In the genomic region with DNA sequence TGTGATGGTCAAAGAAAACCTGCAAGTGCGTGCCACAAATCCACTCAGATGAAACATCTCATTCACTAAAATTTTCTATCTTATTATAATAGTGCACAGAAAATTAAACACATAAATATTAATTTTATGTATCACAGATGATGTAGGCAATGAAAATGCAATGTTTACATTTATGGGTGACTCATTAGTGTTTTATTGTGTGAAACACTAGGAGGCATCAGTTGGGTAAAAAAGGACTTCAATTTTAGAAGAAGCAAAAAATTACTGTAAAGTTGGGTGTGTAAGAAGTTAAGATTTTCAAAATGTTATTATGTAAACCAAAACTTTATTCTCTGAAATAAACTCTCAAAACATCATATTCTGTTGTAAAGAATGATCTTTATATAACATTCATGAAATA, we compare ENCODE assay signal across 13 cellular contexts. TPM values are rescaled to one million over a fixed set of nuclear protein-coding genes. Genes with fewer than 3 reads are reported as not detected.
DNase-seq lines count a peak whose midpoint lies in the region; ATAC-seq, FAIRE-seq and TF ChIP-seq lines count a peak whose summit lies in the region.
"Had no signal": no experiment of that assay in that cellular context is flagged by ENCODE, and none has a peak within 500 bp of the region (broad histone marks: within the 10 kb centered on the region; RNA-seq: fewer than 3 reads in every experiment).

No MANE protein-coding gene starts in this region.

- no peaks in the 10 kb centered on the region for H4K20me1 ChIP-seq in endothelial cell of umbilical vein (replicated peaks; ENCODE audit: control insufficient read depth, extremely low read depth, insufficient read depth, low read length)

- H3K27ac ChIP-seq in endothelial cell of umbilical vein (ENCODE audit: insufficient read depth, low read depth, low read length) (no peak overlapping the region), suprapubic skin (no peak overlapping the region)
- H3K27ac ChIP-seq: epithelial cell of prostate had no signal

- WGBS in suprapubic skin: 90% methylated on average over 1 of the region's 1 CpG

- POLR2A ChIA-PET in endothelial cell of umbilical vein (lab: Charles Lee): no interaction called here

- no peak for TF ChIP-seq EP300 in suprapubic skin (IDR thresholded peaks at IDR 0.05)

- ATAC-seq in HG03342 (IDR thresholded peaks at IDR 0.05; ENCODE audit: unreplicated experiment): no peak
- ATAC-seq: activated CD8-positive, alpha-beta T cell treated with anti-CD3 and anti-CD28 coated beads, Interleukin-2, amount 10 ng/mL, durations not matched to agents 7 days and 5 days had no signal

- CTCF ChIA-PET in endothelial cell of umbilical vein (lab: Charles Lee): no interaction called here

- FAIRE-seq in endothelial cell of umbilical vein (lab: Jason Lieb, UNC): no peak

- H3K4me2 ChIP-seq in endothelial cell of umbilical vein (ENCODE audit: insufficient read depth, low read length): peak overlapping the region; percentile 99

- intact Hi-C loops in endothelial cell of umbilical vein (cut with micrococcal nuclease): no loop called here

- TF ChIP-seq CTCF in endothelial cell of umbilical vein (IDR thresholded peaks at IDR 0.05; ENCODE audit: extremely low read depth in 1 of 2, insufficient read depth in 1 of 2, low read depth in 1 of 2, low read length in 2 of 2) (peak in 1 of 2 donors; percentile 9), suprapubic skin (IDR thresholded peaks at IDR 0.05) (no peak)

- no peak for TF ChIP-seq POLR2A in endothelial cell of umbilical vein (IDR thresholded peaks at IDR 0.05; ENCODE audit: low read depth, low read length)
- no peak for TF ChIP-seq POLR2A in suprapubic skin (IDR thresholded peaks at IDR 0.05)

- H3K79me2 ChIP-seq in endothelial cell of umbilical vein (ENCODE audit: control insufficient read depth, insufficient read depth, low read length): peaks cover 58% of the 10 kb centered on the region

- dilution Hi-C loops in endothelial cell of umbilical vein (cut with MboI; ENCODE audit: extremely low pct_ligation_motif_present, low sequenced_read_pairs): no loop called here

- DNase-seq in NCI-H146 (lab: John Stamatoyannopoulos, UW) (peak; percentile 10), NCI-H146 treated with DMSO at 0.1 percent for 48 hours (lab: John Stamatoyannopoulos, UW; ENCODE audit: unreplicated experiment) (no peak), NCI-H69 (lab: John Stamatoyannopoulos, UW) (peak; percentile 16), endothelial cell of umbilical vein (ENCODE audit: low read depth, low spot score) (peak; percentile 65), suprapubic skin (ENCODE audit: low spot score in 2 of 2) (no peak), germinal center (ENCODE audit: low spot score) (no peak)
- no peak for DNase-seq in activated naive CD4-positive, alpha-beta T cell (lab: John Stamatoyannopoulos, UW)
- DNase-seq: 8988T; activated CD8-positive, alpha-beta T cell treated with anti-CD3 and anti-CD28 coated beads, Interleukin-2, amount 10 ng/mL, durations not matched to agents 7 days and 5 days; activated naive CD8-positive, alpha-beta T cell treated with anti-CD3 and anti-CD28 coated beads, Interleukin-2, amount 10 ng/mL, durations not matched to agents 7 days and 5 days; left colon had no signal

- H3K4me1 ChIP-seq in endothelial cell of umbilical vein (ENCODE audit: control insufficient read depth, extremely low read depth, insufficient read depth, low read length): peaks cover 44% of the 10 kb centered on the region
- H3K4me1 ChIP-seq in suprapubic skin: peaks cover 10% of the 10 kb centered on the region

- H3K27me3 ChIP-seq in endothelial cell of umbilical vein (ENCODE audit: control insufficient read depth in 2 of 2, insufficient read depth in 2 of 2, low read length in 2 of 2): no peaks in the 10 kb centered on the region
- no peaks in the 10 kb centered on the region for H3K27me3 ChIP-seq in suprapubic skin

- BruUV-seq in endothelial cell of umbilical vein (replicated peaks; lab: Mats Ljungman, UMichigan): no TSS peak

- H3K36me3 ChIP-seq in endothelial cell of umbilical vein (ENCODE audit: control insufficient read depth in 2 of 2, extremely low read depth in 1 of 2, insufficient read depth in 2 of 2, low read length in 2 of 2) (no peaks in the 10 kb centered on the region), suprapubic skin (no peaks in the 10 kb centered on the region)

- no peaks in the 10 kb centered on the region for H3K9me3 ChIP-seq in endothelial cell of umbilical vein (replicated peaks; ENCODE audit: control insufficient read depth, insufficient read depth, low read length)
- no peaks in the 10 kb centered on the region for H3K9me3 ChIP-seq in suprapubic skin

- no peak overlapping the region for H2AFZ ChIP-seq in endothelial cell of umbilical vein (ENCODE audit: low read depth, low read length)

- H3K9me1 ChIP-seq in endothelial cell of umbilical vein (replicated peaks; ENCODE audit: control insufficient read depth, extremely low read depth, insufficient read depth, low read length): no peaks in the 10 kb centered on the region

- no peak overlapping the region for H3K9ac ChIP-seq in endothelial cell of umbilical vein (replicated peaks; ENCODE audit: extremely low read depth, insufficient read depth, low read length)

- H3K4me3 ChIP-seq in endothelial cell of umbilical vein (replicated peaks in 1 of 3; ENCODE audit: insufficient read depth in 1 of 3, low read depth in 1 of 3, low read length in 3 of 3): no peak overlapping the region
- peak overlapping the region; percentile 14 for H3K4me3 ChIP-seq in suprapubic skin

TF ChIP-seq in endothelial cell of umbilical vein, 7 proteins besides CTCF, POLR2A, EP300 and RAD21:
- TF ChIP-seq POLR2AphosphoS5 (IDR thresholded peaks at IDR 0.05; ENCODE audit: insufficient read depth, low read depth, low read length) (no peak), MYC (IDR thresholded peaks at IDR 0.05; ENCODE audit: low read depth, low read length) (no peak), MAX (IDR thresholded peaks at IDR 0.05; ENCODE audit: insufficient read depth, insufficient read length) (no peak), JUN (IDR thresholded peaks at IDR 0.05; ENCODE audit: borderline replicate concordance, insufficient read depth, insufficient read length, low read depth) (peak; percentile 63), EZH2 (IDR thresholded peaks at IDR 0.05; ENCODE audit: borderline replicate concordance, low read depth, low read length, severe bottlenecking) (no peak), FOS (IDR thresholded peaks at IDR 0.05; ENCODE audit: borderline replicate concordance, insufficient read depth, low read length) (peak; percentile 74)

RNA-seq across cellular contexts. Expression of gene MEF2C, which starts 4.0 kb away (rescaled TPM):
- total RNA-seq in endothelial cell of umbilical vein: 58.3 and 67.7 TPM in 2 replicates
- polyA plus RNA-seq in endothelial cell of umbilical vein: 16.1 and 21.2 TPM in 2 replicates
- 13.3 and 14.3 TPM in 2 replicates for polyA plus RNA-seq in endothelial cell of umbilical vein (2011; cell fraction: cytosol; rRNA removed)
- polyA plus RNA-seq in endothelial cell of umbilical vein (2011; cell fraction: nucleus; rRNA removed): 25.1 and 28.5 TPM in 2 replicates
- polyA plus RNA-seq in endothelial cell of umbilical vein (2012): 15.1 and 19.4 TPM in 2 replicates
- polyA minus RNA-seq in endothelial cell of umbilical vein: 73.3 and 86.9 TPM in 2 replicates
- polyA minus RNA-seq in endothelial cell of umbilical vein (2011; cell fraction: cytosol; rRNA and poly(A)+ RNA removed): not detected
- polyA minus RNA-seq in endothelial cell of umbilical vein (2011; cell fraction: nucleus; rRNA and poly(A)+ RNA removed): 155 and 171 TPM in 2 replicates
- 10 to 100 TPM in 2 of 4 donors, 1 to 10 TPM in 2; 5.9 to 15.9 (median 10.1) TPM for total RNA-seq in suprapubic skin

Comparison
In these comparisons a context has a peak if more than half of its experiments do, and no peak if none do; other contexts are left out.
1. DNase-seq: peak in NCI-H146 (single experiment), NCI-H69 (single experiment) and endothelial cell of umbilical vein (single experiment); none in NCI-H146 treated with DMSO at 0.1 percent for 48 hours (single experiment), suprapubic skin (0 of 2), activated naive CD4-positive, alpha-beta T cell (0 of 4) and germinal center (single experiment).